22 cellular contexts compared by ENCODE assay signal in the genomic region with DNA sequence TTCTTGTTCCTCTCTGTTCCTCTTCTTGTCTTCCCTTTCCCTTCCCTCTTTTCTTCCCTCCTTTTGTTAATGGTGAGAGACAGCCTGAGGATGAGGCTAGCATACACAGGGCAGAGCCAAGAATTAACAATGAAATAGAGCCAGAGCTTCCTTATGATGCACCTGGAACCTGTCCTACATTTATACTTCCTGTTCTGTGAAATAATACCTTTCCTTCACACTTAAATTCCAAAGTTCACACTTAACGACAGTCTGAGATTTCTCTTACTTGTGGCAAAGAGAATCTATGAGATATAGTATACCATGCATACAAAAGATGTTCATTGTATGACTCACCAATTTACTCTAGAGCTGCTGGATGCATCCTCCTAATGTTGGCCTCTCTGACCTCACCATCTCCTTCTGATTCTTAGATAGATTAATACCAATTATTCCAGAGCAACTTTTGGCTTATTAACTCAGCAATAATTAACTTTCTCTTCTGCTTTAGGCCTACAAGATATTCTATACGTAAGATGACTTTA. TPM values are rescaled to one million over a fixed set of nuclear protein-coding genes. Genes with fewer than 3 reads are reported as not detected.
DNase-seq lines count a peak whose midpoint lies in the region; ATAC-seq, FAIRE-seq and TF ChIP-seq lines count a peak whose summit lies in the region.
"Had no signal": no experiment of that assay in that cellular context is flagged by ENCODE, and none has a peak within 500 bp of the region (broad histone marks: within the 10 kb centered on the region; RNA-seq: fewer than 3 reads in every experiment).

No MANE protein-coding gene starts in this region.

- no peaks in the 10 kb centered on the region for H4K20me1 ChIP-seq in smooth muscle cell (ENCODE audit: low read depth)

- H3K27me3 Mint-ChIP-seq in mesothelial cell of epicardium (ENCODE audit: low read depth): no peaks in the 10 kb centered on the region

- no peak overlapping the region for H3K9ac ChIP-seq in smooth muscle cell (ENCODE audit: low read depth)
- H3K9ac ChIP-seq: GM23248 had no signal

- 83% methylated on average over 2 of the region's 2 CpGs for WGBS in smooth muscle cell (ENCODE audit: low lambda C conversion rate)

- peaks cover 35% of the 10 kb centered on the region for H3K9me3 Mint-ChIP-seq in mesothelial cell of epicardium

- H3K4me2 ChIP-seq in smooth muscle cell: no peak overlapping the region

- H3K36me3 ChIP-seq in bronchial epithelial cell (ENCODE audit: control insufficient read depth, insufficient read depth, low read length): no peaks in the 10 kb centered on the region
- H3K36me3 ChIP-seq in mucosa of descending colon (ENCODE audit: low read depth): no peaks in the 10 kb centered on the region
- H3K36me3 ChIP-seq in smooth muscle cell (ENCODE audit: low read depth): no peaks in the 10 kb centered on the region

- H3K27ac ChIP-seq in smooth muscle cell (ENCODE audit: low read depth): no peak overlapping the region
- H3K27ac ChIP-seq: 22Rv1, GM23248 had no signal

- peaks cover 4% of the 10 kb centered on the region for H3K4me1 Mint-ChIP-seq in mesothelial cell of epicardium
- H3K4me1 Mint-ChIP-seq: CD4-positive, alpha-beta memory T cell had no signal

- intact Hi-C loops in mucosa of descending colon (cut with DNase I, micrococcal nuclease): no loop called here

- H3K27me3 ChIP-seq in bronchial epithelial cell (ENCODE audit: control insufficient read depth, insufficient read depth, low read length) (no peaks in the 10 kb centered on the region), smooth muscle cell (ENCODE audit: low read depth) (no peaks in the 10 kb centered on the region)

- H3K9me3 ChIP-seq in mucosa of descending colon (peaks cover 16% of the 10 kb centered on the region), smooth muscle cell (replicated peaks; ENCODE audit: low read depth) (peaks cover 4% of the 10 kb centered on the region)

- FAIRE-seq in bronchial epithelial cell (lab: Jason Lieb, UNC): no peak
- FAIRE-seq: A204.1, G401.6, GM12892, H1 had no signal

- no peak overlapping the region for H3K4me3 Mint-ChIP-seq in mesothelial cell of epicardium
- H3K4me3 Mint-ChIP-seq: CD4-positive, alpha-beta memory T cell had no signal

- peaks cover 5% of the 10 kb centered on the region for H3K36me3 Mint-ChIP-seq in mesothelial cell of epicardium

- DNase-seq in DMS53 (lab: John Stamatoyannopoulos, UW) (peak; percentile 30), DMS53 treated with DMSO at 0.1 percent for 48 hours (lab: John Stamatoyannopoulos, UW; ENCODE audit: unreplicated experiment) (no peak), bronchial epithelial cell (ENCODE audit: low read depth) (peak; percentile 8), mucosa of descending colon (peak in 1 of 3 donors; percentile 17), smooth muscle cell (lab: John Stamatoyannopoulos, UW; ENCODE audit: unreplicated experiment) (no peak), foreskin melanocyte (no peak), mesothelial cell of epicardium (ENCODE audit: low spot score in 2 of 2, unreplicated experiment in 2 of 2) (no peak)
- DNase-seq: ACHN; C1 segment of cervical spinal cord; Calu3; CD4-positive, alpha-beta memory T cell; COR-L47; DMS79; GM23248; H7; HCEC 1CT had no signal

- H3K4me1 ChIP-seq in mucosa of descending colon (ENCODE audit: low read depth) (no peaks in the 10 kb centered on the region), smooth muscle cell (ENCODE audit: low read depth) (no peaks in the 10 kb centered on the region)

- no peaks in the 10 kb centered on the region for H3K79me2 ChIP-seq in smooth muscle cell (ENCODE audit: low read depth)

- peak; percentile 95 for ATAC-seq in mucosa of descending colon
- ATAC-seq in HG03354 (IDR thresholded peaks at IDR 0.05; ENCODE audit: poor library complexity, severe bottlenecking, unreplicated experiment): no peak

- H3K27ac Mint-ChIP-seq in mesothelial cell of epicardium: no peak overlapping the region
- H3K27ac Mint-ChIP-seq: CD4-positive, alpha-beta memory T cell had no signal

- no peaks in the 10 kb centered on the region for H3F3A ChIP-seq in smooth muscle cell (ENCODE audit: low read depth)

- no peak overlapping the region for H3K4me3 ChIP-seq in bronchial epithelial cell (ENCODE audit: low read depth, low read length)
- no peak overlapping the region for H3K4me3 ChIP-seq in mucosa of descending colon
- no peak overlapping the region for H3K4me3 ChIP-seq in smooth muscle cell
- H3K4me3 ChIP-seq: GM23248 had no signal

- TF ChIP-seq CTCF in bronchial epithelial cell (IDR thresholded peaks at IDR 0.05; ENCODE audit: insufficient read depth, low read length, severe bottlenecking) (no peak), mucosa of descending colon (IDR thresholded peaks at IDR 0.05) (no peak), smooth muscle cell (IDR thresholded peaks at IDR 0.05; ENCODE audit: borderline replicate concordance, insufficient read depth, poor library complexity, severe bottlenecking) (no peak), mesothelial cell of epicardium (IDR thresholded peaks at IDR 0.05; ENCODE audit: unreplicated experiment) (no peak)

- peak overlapping the region; percentile 36 for H2AFZ ChIP-seq in smooth muscle cell (ENCODE audit: low read depth)
- H2AFZ ChIP-seq: GM23248 had no signal

RNA-seq across cellular contexts. Expression of gene TSNAX, which starts 30.8 kb away (rescaled TPM):
- total RNA-seq in bronchial epithelial cell (27.1 and 30.3 TPM in 2 replicates), mucosa of descending colon (10 to 100 TPM; 22.0 to 33.2 (median 31.4) TPM), smooth muscle cell (36.5 and 42.4 TPM in 2 replicates), mesothelial cell of epicardium (31.2 to 33.7 TPM (median 31.8 TPM) in 3 replicates)
- polyA plus RNA-seq in smooth muscle cell: 22.6 and 24.0 TPM in 2 replicates

Comparison
In these comparisons a context has a peak if more than half of its experiments do, and no peak if none do; other contexts are left out.
1. DNase-seq: peak in DMS53 (single experiment) and bronchial epithelial cell (single experiment); none in DMS53 treated with DMSO at 0.1 percent for 48 hours (single experiment), smooth muscle cell (single experiment), foreskin melanocyte (single experiment) and mesothelial cell of epicardium (0 of 2).